ENCODE assay signal across 21 cellular contexts in the genomic region with DNA sequence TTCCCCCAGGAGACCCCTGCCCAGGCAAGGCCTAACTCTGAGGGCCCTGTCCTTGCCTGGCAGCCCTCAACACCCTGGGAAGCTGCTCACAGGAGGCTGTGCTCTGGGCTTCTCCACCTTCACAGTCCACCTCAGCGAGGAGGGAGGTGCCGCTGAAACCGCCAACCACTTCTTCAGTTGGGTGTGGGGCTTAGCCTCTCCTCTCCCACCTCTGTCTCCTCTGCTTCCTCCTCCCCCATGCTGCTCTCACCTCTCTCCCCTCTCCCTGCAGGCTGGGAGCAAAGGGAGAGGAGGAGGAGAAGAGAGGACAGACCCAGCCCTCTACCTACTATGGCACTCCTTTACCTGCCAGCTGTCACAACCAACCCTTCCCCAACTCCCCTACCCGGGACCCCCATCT. TPM values are rescaled to one million over a fixed set of nuclear protein-coding genes. Genes with fewer than 3 reads are reported as not detected.
DNase-seq lines count a peak whose midpoint lies in the region; ATAC-seq and TF ChIP-seq lines count a peak whose summit lies in the region.
"Had no signal": no experiment of that assay in that cellular context is flagged by ENCODE, and none has a peak within 500 bp of the region (broad histone marks: within the 10 kb centered on the region; RNA-seq: fewer than 3 reads in every experiment).

No MANE protein-coding gene starts in this region.

- no peaks in the 10 kb centered on the region for H3K4me1 ChIP-seq in breast epithelium

- H3K4me3 ChIP-seq in breast epithelium, result no peak overlapping the region
- H3K4me3 ChIP-seq: K562 had no signal

- peaks cover 59% of the 10 kb centered on the region for H3K4me1 Mint-ChIP-seq in stimulated activated naive CD8-positive, alpha-beta T cell treated with anti-CD3 and anti-CD28 coated beads, Interleukin-15, amount 100 ng/mL, for 72 hours
- peaks cover 28% of the 10 kb centered on the region for H3K4me1 Mint-ChIP-seq in activated naive CD8-positive, alpha-beta T cell treated with anti-CD3 and anti-CD28 coated beads, Interleukin-2, amount 10 ng/mL, durations not matched to agents 7 days and 5 days
- peaks cover 16% of the 10 kb centered on the region for H3K4me1 Mint-ChIP-seq in nephron

- H3K9me3 ChIP-seq in breast epithelium, result no peaks in the 10 kb centered on the region
- H3K9me3 ChIP-seq: Caco-2 had no signal

- POLR2A ChIA-PET in activated naive CD8-positive, alpha-beta T cell treated with anti-CD3 and anti-CD28 coated beads, Interleukin-2, amount 10 ng/mL, durations not matched to agents 7 days and 5 days (lab: Charles Lee), result no interaction called here

- no peaks in the 10 kb centered on the region for H3K27me3 ChIP-seq in breast epithelium

- H3K27ac ChIP-seq in breast epithelium, result no peak overlapping the region

- peak overlapping the region; percentile 36 to 94 for H3K27ac Mint-ChIP-seq in stimulated activated naive CD8-positive, alpha-beta T cell treated with anti-CD3 and anti-CD28 coated beads, Interleukin-15, amount 100 ng/mL, for 72 hours
- H3K27ac Mint-ChIP-seq in activated naive CD8-positive, alpha-beta T cell treated with anti-CD3 and anti-CD28 coated beads, Interleukin-2, amount 10 ng/mL, durations not matched to agents 7 days and 5 days, result peak overlapping the region; percentile 39
- no peak overlapping the region for H3K27ac Mint-ChIP-seq in nephron
- H3K27ac Mint-ChIP-seq: CD14-positive monocyte, H9 had no signal

- no peaks in the 10 kb centered on the region for H3K36me3 ChIP-seq in breast epithelium

- peaks cover 6% of the 10 kb centered on the region for H3K36me3 Mint-ChIP-seq in activated naive CD8-positive, alpha-beta T cell treated with anti-CD3 and anti-CD28 coated beads, Interleukin-2, amount 10 ng/mL, durations not matched to agents 7 days and 5 days
- H3K36me3 Mint-ChIP-seq in nephron (ENCODE audit: low read depth), result peaks cover 11% of the 10 kb centered on the region

- ATAC-seq in stimulated activated naive CD8-positive, alpha-beta T cell treated with anti-CD3 and anti-CD28 coated beads, Interleukin-15, amount 100 ng/mL, for 72 hours, result peak; percentile 19
- no peak for ATAC-seq in stimulated activated naive CD8-positive, alpha-beta T cell treated with anti-CD3 and anti-CD28 coated beads, Interleukin-15, Interleukin-2, amounts not matched to agents 100 U/mL and 50 U/mL, for 24 hours
- ATAC-seq in activated naive CD8-positive, alpha-beta T cell treated with anti-CD3 and anti-CD28 coated beads, Interleukin-2, amount 10 ng/mL, durations not matched to agents 7 days and 5 days (ENCODE audit: low read depth), result no peak
- ATAC-seq in GM18498 (IDR thresholded peaks at IDR 0.05; ENCODE audit: unreplicated experiment), result no peak

- TF ChIP-seq CTCF in nephron (IDR thresholded peaks at IDR 0.05; ENCODE audit: unreplicated experiment in 3 of 3) (no peak), breast epithelium (IDR thresholded peaks at IDR 0.05) (no peak)

- no peaks in the 10 kb centered on the region for H3K9me3 Mint-ChIP-seq in stimulated activated naive CD8-positive, alpha-beta T cell treated with anti-CD3 and anti-CD28 coated beads, Interleukin-15, amount 100 ng/mL, for 72 hours
- no peaks in the 10 kb centered on the region for H3K9me3 Mint-ChIP-seq in activated naive CD8-positive, alpha-beta T cell treated with anti-CD3 and anti-CD28 coated beads, Interleukin-2, amount 10 ng/mL, durations not matched to agents 7 days and 5 days
- H3K9me3 Mint-ChIP-seq in nephron, result no peaks in the 10 kb centered on the region

- DNase-seq in stimulated activated naive CD8-positive, alpha-beta T cell treated with anti-CD3 and anti-CD28 coated beads, Interleukin-15, amount 100 ng/mL, for 72 hours, result no peak
- DNase-seq in stimulated activated naive CD8-positive, alpha-beta T cell treated with anti-CD3 and anti-CD28 coated beads, Interleukin-15, Interleukin-2, amounts not matched to agents 100 U/mL and 50 U/mL, for 24 hours, result no peak
- no peak for DNase-seq in activated naive CD8-positive, alpha-beta T cell treated with anti-CD3 and anti-CD28 coated beads, Interleukin-2, amount 10 ng/mL, durations not matched to agents 7 days and 5 days
- no peak for DNase-seq in stimulated activated CD4-positive, alpha-beta T cell treated with anti-CD3 and anti-CD28 coated beads, Interleukin-4, amount 100 ng/mL, for 24 hours
- no peak for DNase-seq in breast epithelium (ENCODE audit: low spot score in 2 of 2)
- DNase-seq: ACHN, AML-193, Caco-2, DMS153, EL, H9, MV-4-11, NCI-H1436, NCI-H2029, NCI-H2171, NCI-H446 treated with DMSO at 0.1 percent for 48 hours, NCI-H748 treated with DMSO at 0.1 percent for 48 hours had no signal

- intact Hi-C loops in breast epithelium (cut with DNase I; ENCODE audit: low total_unique reads), result no loop called here

- H3K27me3 Mint-ChIP-seq in stimulated activated naive CD8-positive, alpha-beta T cell treated with anti-CD3 and anti-CD28 coated beads, Interleukin-15, amount 100 ng/mL, for 72 hours, result peaks cover 29% of the 10 kb centered on the region
- peaks cover 16% of the 10 kb centered on the region for H3K27me3 Mint-ChIP-seq in activated naive CD8-positive, alpha-beta T cell treated with anti-CD3 and anti-CD28 coated beads, Interleukin-2, amount 10 ng/mL, durations not matched to agents 7 days and 5 days
- H3K27me3 Mint-ChIP-seq in nephron (ENCODE audit: low read depth), result peaks cover 9% of the 10 kb centered on the region

- no peak for TF ChIP-seq POLR2A in breast epithelium (IDR thresholded peaks at IDR 0.05)

- H3K4me3 Mint-ChIP-seq in stimulated activated naive CD8-positive, alpha-beta T cell treated with anti-CD3 and anti-CD28 coated beads, Interleukin-15, amount 100 ng/mL, for 72 hours, result peak overlapping the region; percentile 53 to 65
- peak overlapping the region; percentile 30 for H3K4me3 Mint-ChIP-seq in activated naive CD8-positive, alpha-beta T cell treated with anti-CD3 and anti-CD28 coated beads, Interleukin-2, amount 10 ng/mL, durations not matched to agents 7 days and 5 days
- peak overlapping the region; percentile 33 to 49 (median 34) for H3K4me3 Mint-ChIP-seq in nephron

RNA-seq across cellular contexts. Expression of gene RING1, which starts 7.0 kb away (rescaled TPM):
- total RNA-seq in activated naive CD8-positive, alpha-beta T cell treated with anti-CD3 and anti-CD28 coated beads, Interleukin-2, amount 10 ng/mL, durations not matched to agents 7 days and 5 days, result 10 to 100 TPM; 41.2 to 41.8 TPM
- total RNA-seq in breast epithelium, result 10 to 100 TPM; 11.8 to 20.6 (median 19.5) TPM

RNA-seq across cellular contexts. Expression of gene HSD17B8, which starts 10.8 kb away (rescaled TPM):
- 10 to 100 TPM; 21.1 to 21.8 TPM for total RNA-seq in activated naive CD8-positive, alpha-beta T cell treated with anti-CD3 and anti-CD28 coated beads, Interleukin-2, amount 10 ng/mL, durations not matched to agents 7 days and 5 days
- total RNA-seq in breast epithelium, result 10 to 100 TPM; 17.0 to 33.8 (median 18.4) TPM

RNA-seq across cellular contexts. Expression of gene SLC39A7, which starts 14.6 kb away (rescaled TPM):
- 10 to 100 TPM; 41.7 to 44.8 TPM for total RNA-seq in activated naive CD8-positive, alpha-beta T cell treated with anti-CD3 and anti-CD28 coated beads, Interleukin-2, amount 10 ng/mL, durations not matched to agents 7 days and 5 days
- total RNA-seq in breast epithelium, result 10 to 100 TPM; 55.0 to 79.3 (median 74.1) TPM

RNA-seq across cellular contexts. Expression of gene RXRB, which starts 14.8 kb away (rescaled TPM):
- 10 to 100 TPM; 54.6 to 60.0 TPM for total RNA-seq in activated naive CD8-positive, alpha-beta T cell treated with anti-CD3 and anti-CD28 coated beads, Interleukin-2, amount 10 ng/mL, durations not matched to agents 7 days and 5 days
- total RNA-seq in breast epithelium, result 10 to 100 TPM; 27.4 to 39.1 (median 27.5) TPM

RNA-seq across cellular contexts. Expression of gene COL11A2, which starts 23.0 kb away (rescaled TPM):
- 1 to 10 TPM in 1 of 2 experiments, under 1 TPM in 1; 1.00 to 1.1 TPM for total RNA-seq in activated naive CD8-positive, alpha-beta T cell treated with anti-CD3 and anti-CD28 coated beads, Interleukin-2, amount 10 ng/mL, durations not matched to agents 7 days and 5 days
- 1 to 10 TPM in 1 of 3 donors, under 1 TPM in 2; 0.32 to 1.0 (median 0.98) TPM for total RNA-seq in breast epithelium

Comparison
In these comparisons a context has a peak if more than half of its experiments do, and no peak if none do; other contexts are left out.
1. H3K27ac Mint-ChIP-seq: peak in stimulated activated naive CD8-positive, alpha-beta T cell treated with anti-CD3 and anti-CD28 coated beads, Interleukin-15, amount 100 ng/mL, for 72 hours (2 of 2) and activated naive CD8-positive, alpha-beta T cell treated with anti-CD3 and anti-CD28 coated beads, Interleukin-2, amount 10 ng/mL, durations not matched to agents 7 days and 5 days (single experiment); none in nephron (0 of 3).
2. Peak in every context shown above with its lines, with median percentiles within 50 percentile points of each other: H3K4me3 Mint-ChIP-seq.